Comparison of ENCODE assay signal across 34 cellular contexts in genomic region chr3:165519687-165520086, GRCh38.
"Had no signal": no experiment of that assay in that cellular context is flagged by ENCODE, and none has a peak within 500 bp of the region (broad histone marks: within the 10 kb centered on the region; RNA-seq: fewer than 3 reads in every experiment).

No MANE protein-coding gene starts in this region.

- H3K9me3 ChIP-seq: MG63 had no signal

- H3K4me3 ChIP-seq: MG63 had no signal

- DNase-seq: Karpas-422, Kasumi-1, KG1, MG63, MM.1S, MV-4-11, NCI-H1048, NCI-H1092, NCI-H1092 treated with DMSO at 0.1 percent for 48 hours, NCI-H1105, NCI-H1105 treated with DMSO at 0.1 percent for 48 hours, NCI-H1417, NCI-H1417 treated with DMSO at 0.1 percent for 48 hours, NCI-H1436, NCI-H1436 treated with DMSO at 0.1 percent for 48 hours, NCI-H146, NCI-H1694, NCI-H1694 treated with DMSO at 0.1 percent for 48 hours, NCI-H187, NCI-H187 treated with DMSO at 0.1 percent for 48 hours, NCI-H1930, NCI-H2029, NCI-H2029 treated with DMSO at 0.1 percent for 48 hours, NCI-H2081, NCI-H2081 treated with DMSO at 0.1 percent for 48 hours, NCI-H2107, NCI-H2171, NCI-H2171 treated with DMSO at 0.1 percent for 48 hours, NCI-H2227 treated with DMSO at 0.1 percent for 48 hours, NCI-H226, NCI-H345, NCI-H446, NCI-H446 treated with DMSO at 0.1 percent for 48 hours, NCI-H510A had no signal

- H3K36me3 ChIP-seq: MG63 had no signal

- H3K27me3 ChIP-seq: MG63 had no signal
